19 cellular contexts compared by ENCODE assay signal in the genomic region with DNA sequence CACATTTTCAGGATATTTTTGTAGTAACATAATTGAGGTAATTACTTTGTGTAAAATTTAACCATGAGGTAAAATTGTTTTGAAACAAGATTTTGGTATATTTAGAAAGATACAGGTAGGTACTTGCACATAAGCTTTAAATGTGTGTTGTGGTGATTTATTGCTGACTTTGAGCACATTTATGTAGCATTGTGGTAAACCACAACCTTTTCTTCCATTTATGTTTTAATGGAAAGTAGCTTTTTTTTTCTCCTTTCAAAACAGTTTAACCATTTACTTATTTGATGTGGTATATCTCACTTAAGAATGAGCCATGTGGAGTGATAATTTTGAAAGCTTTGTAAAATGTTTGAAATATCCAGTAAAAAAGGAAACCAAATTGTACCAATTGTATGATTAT.
"Had no signal": no experiment of that assay in that cellular context is flagged by ENCODE, and none has a peak within 500 bp of the region (broad histone marks: within the 10 kb centered on the region; RNA-seq: fewer than 3 reads in every experiment).

No MANE protein-coding gene starts in this region.

- ATAC-seq: activated CD4-positive, CD25-positive, alpha-beta regulatory T cell treated with anti-CD3 and anti-CD28 coated beads, Interleukin-2, amount 50 U/mL, for 24 hours; lower lobe of right lung; natural killer cell treated with Interleukin-12 subunit alpha and Interleukin-12 subunit beta and Interleukin-15 and Interleukin-18, amount 100 ng/mL, for 72 hours; pancreas; sciatic nerve; stimulated activated naive B cell treated with anti-CD40 and anti-IgM and Interleukin-4, amounts not matched to agents 10 μg/mL and 1 μg/mL and 100 μg/mL, for 72 hours had no signal

- FAIRE-seq: pancreas had no signal

- DNase-seq: activated CD4-positive, alpha-beta T cell treated with anti-CD3 and anti-CD28 coated beads, Interleukin-2, amount 10 ng/mL, durations not matched to agents 7 days and 5 days; activated gamma-delta T cell; activated T-cell treated with anti-CD3 and anti-CD28 coated beads, Interleukin-2, amount 50 U/mL, for 72 hours; amniotic stem cell; caudate nucleus; dorsolateral prefrontal cortex; hypothalamus; lower lobe of right lung; pancreas; stimulated activated CD4-positive, alpha-beta T cell treated with anti-CD3 and anti-CD28 coated beads, Interleukin-4, amount 100 ng/mL, for 4 hours; stimulated activated naive B cell treated with anti-CD40 and anti-IgM and Interleukin-4, amounts not matched to agents 10 μg/mL and 1 μg/mL and 100 μg/mL, for 72 hours; substantia nigra; T1000; tibial artery; uterus had no signal

- H3K27me3 ChIP-seq: dorsolateral prefrontal cortex, neutrophil, pancreas, tibial artery, uterus had no signal

- H3K36me3 ChIP-seq: pancreas, uterus had no signal

- H3K9me3 ChIP-seq: lower lobe of right lung, neutrophil, tibial artery, uterus had no signal

- H3K4me3 ChIP-seq: dorsolateral prefrontal cortex, lower lobe of right lung, pancreas, tibial artery, uterus had no signal

- H3K4me1 ChIP-seq: lower lobe of right lung, tibial artery, uterus had no signal

- H3K27ac ChIP-seq: dorsolateral prefrontal cortex, lower lobe of right lung, neutrophil, pancreas, tibial artery, uterus had no signal
